ENCODE assay signal across 8 cellular contexts in the genomic region with DNA sequence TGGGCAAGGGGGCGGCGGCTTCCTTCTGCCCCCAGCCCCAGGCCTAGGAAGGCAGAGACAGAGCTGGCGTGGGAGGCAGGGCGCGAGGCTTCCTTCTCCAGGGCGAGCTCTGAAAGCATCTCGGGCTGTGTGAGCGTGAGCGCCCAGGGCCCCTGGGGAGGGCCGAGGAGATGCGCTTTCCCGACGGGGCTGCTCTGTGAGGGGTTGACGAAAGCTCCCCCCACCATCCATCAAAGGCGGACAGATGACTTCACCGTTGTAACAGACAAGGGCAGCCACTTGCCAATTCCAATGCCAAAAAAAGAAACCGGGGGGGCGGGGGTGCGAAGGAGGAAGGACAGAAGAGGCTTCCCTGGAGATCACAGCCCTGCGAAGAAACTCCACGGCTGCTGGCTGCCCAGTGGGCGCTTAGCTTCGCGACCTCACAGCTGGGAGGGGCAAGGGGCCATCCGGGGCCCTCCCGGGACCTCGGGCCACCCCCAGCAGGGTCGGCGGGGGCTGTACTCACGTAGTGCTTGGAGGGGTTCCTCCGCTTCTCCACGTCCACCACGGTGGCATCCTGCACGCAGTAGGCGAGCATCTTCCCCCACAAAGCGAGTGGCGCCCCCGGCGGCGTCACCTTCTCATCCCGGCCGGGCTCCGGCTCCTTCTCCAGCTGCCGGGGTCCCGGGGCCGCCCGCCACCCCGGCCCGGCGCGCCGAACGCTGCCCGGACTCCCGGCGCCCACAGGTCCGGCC. TPM values are rescaled to one million over a fixed set of nuclear protein-coding genes. Genes with fewer than 3 reads are reported as not detected.
A peak's percentile ranks its signal among the peaks of the same experiment; 100 is the strongest.
DNase-seq lines count a peak whose midpoint lies in the region; ATAC-seq, FAIRE-seq and TF ChIP-seq lines count a peak whose summit lies in the region.

No MANE protein-coding gene starts in this region.

- FAIRE-seq in GM19239 (lab: Jason Lieb, UNC), result no peak

- H3K4me3 Mint-ChIP-seq in activated T-cell treated with anti-CD3 and anti-CD28 coated beads, Interleukin-2, amount 50 U/mL, for 72 hours, result peak overlapping the region; percentile 88 to 89
- H3K4me3 Mint-ChIP-seq in glutamatergic neuron (ENCODE audit: unreplicated experiment) (peak overlapping the region; percentile 92), osteocyte (ENCODE audit: unreplicated experiment) (peak overlapping the region; percentile 79)

- no peaks in the 10 kb centered on the region for H3K9me3 Mint-ChIP-seq in activated T-cell treated with anti-CD3 and anti-CD28 coated beads, Interleukin-2, amount 50 U/mL, for 72 hours
- peaks cover 10% of the 10 kb centered on the region for H3K9me3 Mint-ChIP-seq in glutamatergic neuron (ENCODE audit: unreplicated experiment)
- no peaks in the 10 kb centered on the region for H3K9me3 Mint-ChIP-seq in osteocyte (ENCODE audit: unreplicated experiment)

- TF ChIP-seq CTCF in glutamatergic neuron (IDR thresholded peaks at IDR 0.05; ENCODE audit: partially characterized antibody, unreplicated experiment) (no peak), osteocyte (IDR thresholded peaks at IDR 0.05) (peak; percentile 32)

- peaks cover 10% of the 10 kb centered on the region for H3K4me1 Mint-ChIP-seq in activated T-cell treated with anti-CD3 and anti-CD28 coated beads, Interleukin-2, amount 50 U/mL, for 72 hours (ENCODE audit: low read depth)
- H3K4me1 Mint-ChIP-seq in glutamatergic neuron (ENCODE audit: low read depth, unreplicated experiment) (peaks cover 52% of the 10 kb centered on the region), osteocyte (ENCODE audit: unreplicated experiment) (peaks cover 21% of the 10 kb centered on the region)

- ATAC-seq in activated T-cell treated with anti-CD3 and anti-CD28 coated beads, Interleukin-2, amount 50 U/mL, for 72 hours (replicated peaks in 1 of 2), result peak; percentile 48 to 56
- no peak for ATAC-seq in HG03565 (IDR thresholded peaks at IDR 0.05; ENCODE audit: unreplicated experiment)

- peak overlapping the region; percentile 22 for H3K27ac Mint-ChIP-seq in activated T-cell treated with anti-CD3 and anti-CD28 coated beads, Interleukin-2, amount 50 U/mL, for 72 hours
- H3K27ac Mint-ChIP-seq in glutamatergic neuron (ENCODE audit: unreplicated experiment) (peak overlapping the region; percentile 74), osteocyte (ENCODE audit: unreplicated experiment) (no peak overlapping the region)

- peaks cover 52% of the 10 kb centered on the region for H3K27me3 Mint-ChIP-seq in activated T-cell treated with anti-CD3 and anti-CD28 coated beads, Interleukin-2, amount 50 U/mL, for 72 hours (ENCODE audit: low read depth)
- H3K27me3 Mint-ChIP-seq in glutamatergic neuron (ENCODE audit: unreplicated experiment), result peaks cover 22% of the 10 kb centered on the region
- H3K27me3 Mint-ChIP-seq in osteocyte (ENCODE audit: unreplicated experiment), result peaks cover 37% of the 10 kb centered on the region

- H3K36me3 Mint-ChIP-seq in activated T-cell treated with anti-CD3 and anti-CD28 coated beads, Interleukin-2, amount 50 U/mL, for 72 hours (ENCODE audit: insufficient read depth in 2 of 2), result no peaks in the 10 kb centered on the region
- H3K36me3 Mint-ChIP-seq in glutamatergic neuron (ENCODE audit: unreplicated experiment) (no peaks in the 10 kb centered on the region), osteocyte (ENCODE audit: unreplicated experiment) (no peaks in the 10 kb centered on the region)

- DNase-seq in stimulated activated CD4-positive, alpha-beta T cell treated with anti-CD3 and anti-CD28 coated beads, Interleukin-12 subunit alpha, Interleukin-12 subunit beta, amount 100 ng/mL, for 4 hours, result peak; percentile 26
- no peak for DNase-seq in stimulated activated CD4-positive, alpha-beta T cell treated with anti-CD3 and anti-CD28 coated beads, Interleukin-1b, Interleukin-23, amount 100 ng/mL, for 48 hours
- DNase-seq in activated T-cell treated with anti-CD3 and anti-CD28 coated beads, Interleukin-2, amount 50 U/mL, for 72 hours, result peak; percentile 29 to 33
- peak; percentile 67 for DNase-seq in glutamatergic neuron
- no peak for DNase-seq in osteocyte (ENCODE audit: extremely low spot score, unreplicated experiment)
- no peak for DNase-seq in SIG-M5 (lab: John Stamatoyannopoulos, UW)
- DNase-seq in GM19239 (ENCODE audit: insufficient read length, low spot score), result no peak

RNA-seq across cellular contexts. Expression of a gene that starts 0.5 kb away (rescaled TPM):
- 10 to 100 TPM in 1 of 2 donors, 1 to 10 TPM in 1; 7.8 to 10.2 TPM for total RNA-seq in activated T-cell treated with anti-CD3 and anti-CD28 coated beads, Interleukin-2, amount 50 U/mL, for 72 hours
- total RNA-seq in glutamatergic neuron (ENCODE audit: unreplicated experiment) (16.7 TPM), osteocyte (43.0 and 46.6 TPM in 2 replicates)

Comparison
In these comparisons a context has a peak if more than half of its experiments do, and no peak if none do; other contexts are left out.
1. DNase-seq: peak in stimulated activated CD4-positive, alpha-beta T cell treated with anti-CD3 and anti-CD28 coated beads, Interleukin-12 subunit alpha, Interleukin-12 subunit beta, amount 100 ng/mL, for 4 hours (single experiment), activated T-cell treated with anti-CD3 and anti-CD28 coated beads, Interleukin-2, amount 50 U/mL, for 72 hours (2 of 2) and glutamatergic neuron (single experiment); none in stimulated activated CD4-positive, alpha-beta T cell treated with anti-CD3 and anti-CD28 coated beads, Interleukin-1b, Interleukin-23, amount 100 ng/mL, for 48 hours (single experiment), osteocyte (single experiment), SIG-M5 (single experiment) and GM19239 (single experiment).
2. Peak in every context shown above with its lines, with median percentiles within 50 percentile points of each other: H3K4me3 Mint-ChIP-seq.